Comparison of ENCODE assay signal across 18 cellular contexts in the genomic region with DNA sequence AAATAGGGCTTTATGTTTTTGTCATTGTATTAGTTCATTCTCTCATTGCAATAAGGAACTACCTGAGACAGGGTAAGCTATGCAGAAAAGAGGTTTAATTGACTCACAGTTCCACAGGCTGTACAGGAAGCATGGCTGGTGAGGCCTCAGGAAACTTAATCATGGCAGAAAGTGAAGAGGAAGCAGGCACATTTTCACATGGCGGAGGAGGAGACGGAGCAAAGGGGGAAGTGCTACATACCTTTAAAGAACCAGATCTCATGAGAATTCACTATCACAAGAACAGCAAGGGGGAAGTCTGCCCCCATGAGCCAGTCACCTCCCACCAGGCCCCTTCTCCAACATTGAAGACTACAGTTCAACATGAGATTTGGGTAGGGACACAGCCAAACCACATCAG. TPM values are rescaled to one million over a fixed set of nuclear protein-coding genes. Genes with fewer than 3 reads are reported as not detected.
DNase-seq lines count a peak whose midpoint lies in the region; ATAC-seq and TF ChIP-seq lines count a peak whose summit lies in the region.
"Had no signal": no experiment of that assay in that cellular context is flagged by ENCODE, and none has a peak within 500 bp of the region (broad histone marks: within the 10 kb centered on the region; RNA-seq: fewer than 3 reads in every experiment).

No MANE protein-coding gene starts in this region.

- H3K4me1 Mint-ChIP-seq in memory B cell = peaks cover 8% of the 10 kb centered on the region
- H3K4me1 Mint-ChIP-seq in stimulated activated naive B cell treated with anti-CD40 and anti-IgM and Interleukin-4, amounts not matched to agents 10 μg/mL and 1 μg/mL and 100 μg/mL, for 72 hours = peaks cover 8 to 10% of the 10 kb centered on the region in 2 donors

- intact Hi-C loops in cardiac septum (cut with DNase I) (no loop called here), left ventricle myocardium superior (cut with micrococcal nuclease) (no loop called here)

- TF ChIP-seq CTCF in NB4 (IDR thresholded peaks at IDR 0.05; ENCODE audit: low read depth, low read length) = no peak

- H3K36me3 Mint-ChIP-seq in memory B cell = peaks cover 47% of the 10 kb centered on the region
- peaks cover 55 to 70% of the 10 kb centered on the region in 2 donors for H3K36me3 Mint-ChIP-seq in stimulated activated naive B cell treated with anti-CD40 and anti-IgM and Interleukin-4, amounts not matched to agents 10 μg/mL and 1 μg/mL and 100 μg/mL, for 72 hours

- peak overlapping the region; percentile 78 for H3K27ac Mint-ChIP-seq in memory B cell
- peak overlapping the region; percentile 70 for H3K27ac Mint-ChIP-seq in stimulated activated naive B cell treated with anti-CD40 and anti-IgM and Interleukin-4, amounts not matched to agents 10 μg/mL and 1 μg/mL and 100 μg/mL, for 72 hours

- DNase-seq in cardiac septum (ENCODE audit: low spot score) (peak; percentile 78), left ventricle myocardium superior (no peak), NB4 (ENCODE audit: low read depth) (peak; percentile 43), memory B cell (ENCODE audit: low spot score in 2 of 2) (no peak), iPS-NIHi7 (ENCODE audit: extremely low spot score) (no peak)
- no peak for DNase-seq in stimulated activated naive B cell treated with anti-CD40 and anti-IgM and Interleukin-4, amounts not matched to agents 10 μg/mL and 1 μg/mL and 100 μg/mL, for 72 hours
- DNase-seq: CD8-positive, alpha-beta memory T cell; NCI-H1417 treated with DMSO at 0.1 percent for 48 hours; NCI-H187 treated with DMSO at 0.1 percent for 48 hours; NCI-H2227 treated with DMSO at 0.1 percent for 48 hours; NCI-H510A treated with DMSO at 0.1 percent for 48 hours; NCI-H774; PC-3; RPMI8226; SHP77 treated with DMSO at 0.1 percent for 48 hours had no signal

- peaks cover 4% of the 10 kb centered on the region for H3K9me3 Mint-ChIP-seq in memory B cell
- peaks cover 8 to 13% of the 10 kb centered on the region in 2 donors for H3K9me3 Mint-ChIP-seq in stimulated activated naive B cell treated with anti-CD40 and anti-IgM and Interleukin-4, amounts not matched to agents 10 μg/mL and 1 μg/mL and 100 μg/mL, for 72 hours
- H3K9me3 Mint-ChIP-seq: CD8-positive, alpha-beta memory T cell had no signal

- no peak overlapping the region for H3K4me3 ChIP-seq in NB4 (ENCODE audit: low read depth, low read length)

- TF ChIP-seq POLR2A in NB4 (IDR thresholded peaks at IDR 0.05; ENCODE audit: extremely low read depth, insufficient read length) = no peak

- no peaks in the 10 kb centered on the region for H3K27me3 Mint-ChIP-seq in memory B cell
- no peaks in the 10 kb centered on the region for H3K27me3 Mint-ChIP-seq in stimulated activated naive B cell treated with anti-CD40 and anti-IgM and Interleukin-4, amounts not matched to agents 10 μg/mL and 1 μg/mL and 100 μg/mL, for 72 hours
- H3K27me3 Mint-ChIP-seq: CD8-positive, alpha-beta memory T cell; IgD-negative memory B cell had no signal

- H3K4me3 Mint-ChIP-seq in memory B cell = no peak overlapping the region
- H3K4me3 Mint-ChIP-seq in stimulated activated naive B cell treated with anti-CD40 and anti-IgM and Interleukin-4, amounts not matched to agents 10 μg/mL and 1 μg/mL and 100 μg/mL, for 72 hours = no peak overlapping the region
- H3K4me3 Mint-ChIP-seq: CD8-positive, alpha-beta memory T cell had no signal

- no peak for ATAC-seq in left ventricle myocardium superior
- ATAC-seq in memory B cell (ENCODE audit: low read depth) = no peak
- ATAC-seq in stimulated activated naive B cell treated with anti-CD40 and anti-IgM and Interleukin-4, amounts not matched to agents 10 μg/mL and 1 μg/mL and 100 μg/mL, for 72 hours (replicated peaks) = peak; percentile 47 to 48
- no peak for ATAC-seq in HG03521 (IDR thresholded peaks at IDR 0.05; ENCODE audit: unreplicated experiment)
- ATAC-seq in GM18909 (IDR thresholded peaks at IDR 0.05; ENCODE audit: poor library complexity, unreplicated experiment) = no peak
- ATAC-seq: PC-3 had no signal

RNA-seq across cellular contexts. Expression of a gene that starts 25.6 kb away (rescaled TPM):
- total RNA-seq in cardiac septum (32.1 TPM), left ventricle myocardium superior (35.1 TPM)

RNA-seq across cellular contexts. Expression of a gene that starts 25.7 kb away (rescaled TPM):
- total RNA-seq in cardiac septum (85.6 TPM), left ventricle myocardium superior (75.6 TPM)

Comparison
In these comparisons a context has a peak if more than half of its experiments do, and no peak if none do; other contexts are left out.
1. DNase-seq: peak in cardiac septum (single experiment) and NB4 (single experiment); none in left ventricle myocardium superior (single experiment), memory B cell (0 of 2), stimulated activated naive B cell treated with anti-CD40 and anti-IgM and Interleukin-4, amounts not matched to agents 10 μg/mL and 1 μg/mL and 100 μg/mL, for 72 hours (single experiment) and iPS-NIHi7 (single experiment).
2. ATAC-seq: peak in stimulated activated naive B cell treated with anti-CD40 and anti-IgM and Interleukin-4, amounts not matched to agents 10 μg/mL and 1 μg/mL and 100 μg/mL, for 72 hours (2 of 2); none in left ventricle myocardium superior (single experiment), memory B cell (single experiment), HG03521 (single experiment) and GM18909 (single experiment).